Comparison of ENCODE assay signal across 8 cellular contexts in the genomic region with DNA sequence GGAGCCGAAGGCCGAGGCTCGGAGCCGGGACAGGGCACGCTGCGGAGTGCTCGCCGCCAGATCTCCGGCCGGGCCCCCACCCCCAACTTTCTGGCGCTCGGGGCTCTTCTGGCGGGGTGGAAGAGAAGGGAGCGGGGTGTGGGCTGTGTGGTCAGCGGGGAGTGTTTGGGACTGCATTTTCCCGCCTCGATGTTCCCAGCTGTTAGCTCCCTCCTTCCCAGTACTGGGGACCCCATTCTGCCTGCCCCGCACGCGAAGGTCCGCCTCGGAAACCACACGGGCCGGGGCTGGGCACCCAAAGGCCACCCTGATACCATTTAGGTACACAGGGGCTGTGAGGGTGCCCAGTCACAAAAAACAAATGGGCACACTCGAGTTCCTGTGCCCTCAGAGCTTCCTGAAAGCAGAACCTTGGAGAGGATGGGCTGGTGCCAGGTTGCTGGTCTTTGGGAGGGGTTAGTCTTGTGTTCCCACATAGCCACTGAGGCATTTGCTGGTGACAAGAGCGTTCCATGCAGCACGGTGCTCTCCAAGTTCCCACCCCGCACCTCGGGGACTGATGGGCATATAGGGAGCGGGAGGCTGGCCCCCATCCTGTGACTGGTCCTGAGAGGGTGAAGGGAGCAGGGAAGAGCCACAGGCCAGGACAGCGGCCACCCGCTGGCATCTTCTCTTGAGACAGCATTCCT. TPM values are rescaled to one million over a fixed set of nuclear protein-coding genes. Genes with fewer than 3 reads are reported as not detected.
DNase-seq lines count a peak whose midpoint lies in the region; TF ChIP-seq lines count a peak whose summit lies in the region.

No MANE protein-coding gene starts in this region.

- intact Hi-C loops in ascending aorta (cut with DNase I) (loop anchor here (1.0 to 10.0 kb wide), 4 partner anchors 15 to 265 kb away; a partner anchor contains a TSS), spleen (cut with DNase I; ENCODE audit: low total_unique reads) (no loop called here)

- WGBS in spleen, 5 donors: 5 to 19% (median 8%) methylated on average over 21 to 32 of the region's 32 CpGs

- H3K4me1 ChIP-seq in ascending aorta (peaks cover 5 to 9% of the 10 kb centered on the region in 2 donors), iPS-20b (ENCODE audit: insufficient read depth, low read length) (peaks cover 49% of the 10 kb centered on the region), spleen (peaks cover 22 to 92% (median 62%) of the 10 kb centered on the region in 6 donors)

- no peaks in the 10 kb centered on the region for H3K36me3 ChIP-seq in ascending aorta
- peaks cover 18% of the 10 kb centered on the region for H3K36me3 ChIP-seq in iPS-20b (ENCODE audit: insufficient read depth, low read depth, low read length)
- peaks cover 0 to 5% (median 0%) of the 10 kb centered on the region in 6 donors for H3K36me3 ChIP-seq in spleen

- no peak for TF ChIP-seq CTCF in HFF-Myc (IDR thresholded peaks at IDR 0.05; ENCODE audit: low read depth, low read length, missing control alignments)
- TF ChIP-seq CTCF in ascending aorta (IDR thresholded peaks at IDR 0.05): no peak
- TF ChIP-seq CTCF in spleen (IDR thresholded peaks at IDR 0.05 in 8 of 11, conservative IDR thresholded peaks at IDR 0.05 in 3 of 11): no peak

- H3K4me3 ChIP-seq in HFF-Myc (replicated peaks; ENCODE audit: low read depth, low read length): peak overlapping the region; percentile 69
- H3K4me3 ChIP-seq in ascending aorta: peak overlapping the region; percentile 95 to 97
- peak overlapping the region; percentile 91 for H3K4me3 ChIP-seq in iPS-20b (ENCODE audit: low read length)
- peak overlapping the region; percentile 36 to 80 (median 55) for H3K4me3 ChIP-seq in spleen

- H3K27ac ChIP-seq in ascending aorta (peak overlapping the region in 1 of 2 donors; percentile 50), iPS-20b (ENCODE audit: low read length) (no peak overlapping the region), spleen (peak overlapping the region in 6 of 8 donors; percentile 74 to 81 (median 78))

- H3K9ac ChIP-seq in iPS-20b (ENCODE audit: low read depth, low read length): peak overlapping the region; percentile 87; the same call in 1 of the 2 replicates

- H3K9me3 ChIP-seq in ascending aorta (no peaks in the 10 kb centered on the region), iPS-20b (ENCODE audit: insufficient read depth, low read depth, low read length) (no peaks in the 10 kb centered on the region), spleen (no peaks in the 10 kb centered on the region)

- TF ChIP-seq POLR2A in spleen (IDR thresholded peaks at IDR 0.05): no peak

- no peaks in the 10 kb centered on the region for H3K27me3 ChIP-seq in ascending aorta
- peaks cover 8% of the 10 kb centered on the region; the same call in 1 of the 2 replicates for H3K27me3 ChIP-seq in iPS-20b (ENCODE audit: insufficient read depth, low read length)
- peaks cover 0 to 39% (median 7%) of the 10 kb centered on the region in 7 donors for H3K27me3 ChIP-seq in spleen (replicated peaks in 1 of 7)

- DNase-seq in AG08396 (ENCODE audit: low spot score) (peak; percentile 47), HFF-Myc (ENCODE audit: extremely low read depth, low read depth) (no peak), ascending aorta (ENCODE audit: low spot score in 2 of 2) (peak in 1 of 2 donors; percentile 70), spleen (peak; percentile 74), NOMO-1 (lab: John Stamatoyannopoulos, UW; ENCODE audit: unreplicated experiment in 2 of 2) (no peak), GOT3 (lab: John Stamatoyannopoulos, UW) (no peak)
- DNase-seq in activated effector memory CD4-positive, alpha-beta T cell treated with anti-CD3 and anti-CD28 coated beads, Interleukin-2, amount 50 U/mL, for 16 hours: no peak

RNA-seq across cellular contexts. Expression of a gene that starts 0.6 kb away (rescaled TPM):
- total RNA-seq in ascending aorta (7.0 TPM), spleen (10 to 100 TPM; 10.9 to 36.2 (median 21.4) TPM)
- polyA plus RNA-seq in spleen: 1 to 10 TPM; 2.6 to 5.7 (median 4.3) TPM

RNA-seq across cellular contexts. Expression of a gene that starts 15.6 kb away (rescaled TPM):
- total RNA-seq in ascending aorta (59.4 TPM), spleen (10 to 100 TPM; 15.8 to 35.9 (median 27.7) TPM)
- 10 to 100 TPM in 2 of 3 donors, 1 to 10 TPM in 1; 7.9 to 11.8 (median 10.2) TPM for polyA plus RNA-seq in spleen

RNA-seq across cellular contexts. Expression of a gene that starts 46.0 kb away (rescaled TPM):
- total RNA-seq in ascending aorta (not detected), spleen (1 to 10 TPM; 2.0 to 7.0 (median 4.5) TPM)
- polyA plus RNA-seq in spleen: 1 to 10 TPM in 2 of 3 donors, under 1 TPM in 1; 0.93 to 5.3 (median 4.5) TPM

Comparison
In these comparisons a context has a peak if more than half of its experiments do, and no peak if none do; other contexts are left out.
1. DNase-seq: peak in AG08396 (single experiment) and spleen (single experiment); none in HFF-Myc (single experiment), NOMO-1 (0 of 2), activated effector memory CD4-positive, alpha-beta T cell treated with anti-CD3 and anti-CD28 coated beads, Interleukin-2, amount 50 U/mL, for 16 hours (single experiment) and GOT3 (single experiment).
2. Peak in every context shown above with its lines, with median percentiles within 50 percentile points of each other: H3K4me3 ChIP-seq.